24 cellular contexts compared by ENCODE assay signal in genomic region chr1:209057083-209057482, GRCh38.
"Had no signal": no experiment of that assay in that cellular context is flagged by ENCODE, and none has a peak within 500 bp of the region (broad histone marks: within the 10 kb centered on the region; RNA-seq: fewer than 3 reads in every experiment).

No MANE protein-coding gene starts in this region.

- DNase-seq: stimulated activated CD4-positive, alpha-beta T cell treated with anti-CD3 and anti-CD28 coated beads, Interleukin-2, amount 100 ng/mL, for 48 hours; stimulated activated CD4-positive, alpha-beta T cell treated with anti-CD3 and anti-CD28 coated beads, Interleukin-4, amount 100 ng/mL, for 1 hour; stimulated activated CD4-positive, alpha-beta T cell treated with anti-CD3 and anti-CD28 coated beads, Interleukin-4, amount 100 ng/mL, for 24 hours; stimulated activated CD4-positive, alpha-beta T cell treated with anti-CD3 and anti-CD28 coated beads, Interleukin-4, amount 100 ng/mL, for 4 hours; stimulated activated CD8-positive, alpha-beta memory T cell treated with anti-CD3 and anti-CD28 coated beads, Interleukin-4, amount 100 ng/mL, for 48 hours; stimulated activated naive B cell treated with anti-CD40 and anti-IgM and Interleukin-4, amounts not matched to agents 10 μg/mL and 1 μg/mL and 100 μg/mL, for 72 hours; stimulated activated naive CD4-positive, alpha-beta T cell; stimulated activated naive CD4-positive, alpha-beta T cell treated with Interleukin-2 at 50 U/mL for 16 hours; stimulated activated naive CD8-positive, alpha-beta T cell treated with anti-CD3 and anti-CD28 coated beads, Interleukin-15, amount 100 ng/mL, for 72 hours; stimulated activated naive CD8-positive, alpha-beta T cell treated with anti-CD3 and anti-CD28 coated beads, Interleukin-15, Interleukin-2, amounts not matched to agents 100 U/mL and 50 U/mL, for 24 hours; stomach; substantia nigra; testis; thyroid gland; tibial artery; transverse colon; trophoblast cell; upper lobe of left lung; upper lobe of right lung; uterus had no signal

- H3K4me1 ChIP-seq: stomach, testis, thyroid gland, tibial artery, tibial nerve, upper lobe of left lung, upper lobe of right lung, uterus, vagina had no signal

- H3K27me3 ChIP-seq: stomach, testis, thyroid gland, tibial artery, tibial nerve, transverse colon, upper lobe of left lung, upper lobe of right lung, uterus, vagina had no signal

- H3K4me3 ChIP-seq: stomach, suprapubic skin, testis, thoracic aorta, thyroid gland, tibial artery, tibial nerve, transverse colon, upper lobe of left lung, upper lobe of right lung, uterus, vagina had no signal

- H3K27ac ChIP-seq: stomach, suprapubic skin, testis, thoracic aorta, thyroid gland, tibial artery, tibial nerve, transverse colon, upper lobe of left lung, upper lobe of right lung, uterus, vagina had no signal

- H3K36me3 ChIP-seq: stomach, suprapubic skin, thoracic aorta, thyroid gland, tibial artery, tibial nerve, transverse colon, upper lobe of left lung, upper lobe of right lung, uterus, vagina had no signal

- H3K9me3 ChIP-seq: testis, thoracic aorta, thyroid gland, transverse colon, upper lobe of right lung, uterus, vagina had no signal
